Comparison of ENCODE assay signal across 23 cellular contexts in the genomic region with DNA sequence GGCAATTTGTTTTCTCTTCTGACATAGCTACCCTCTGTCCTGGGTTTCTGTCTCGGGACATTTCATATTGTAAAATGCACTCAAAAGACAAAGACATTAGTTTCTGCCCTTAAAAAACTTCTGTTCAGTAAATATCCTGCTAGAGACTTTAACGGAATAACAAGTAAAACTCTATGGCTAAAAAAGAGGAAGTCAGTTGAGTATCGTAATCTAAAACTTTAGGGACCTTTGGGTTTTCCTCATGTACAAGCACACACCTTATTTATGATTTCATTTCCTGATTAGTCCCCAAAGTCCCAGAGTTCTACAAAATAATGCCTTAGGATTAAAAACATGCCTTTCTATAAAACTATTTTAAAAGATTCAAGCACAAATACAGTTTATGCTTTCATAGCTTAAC.
"Had no signal": no experiment of that assay in that cellular context is flagged by ENCODE, and none has a peak within 500 bp of the region (broad histone marks: within the 10 kb centered on the region; RNA-seq: fewer than 3 reads in every experiment).

No MANE protein-coding gene starts in this region.

- DNase-seq: activated CD4-positive, alpha-beta T cell treated with anti-CD3 and anti-CD28 coated beads, Interleukin-2, amount 50 U/mL, for 1 hour; activated CD8-positive, alpha-beta T cell treated with anti-CD3 and anti-CD28 coated beads, Interleukin-2, amount 10 ng/mL, durations not matched to agents 7 days and 5 days; activated effector memory CD4-positive, alpha-beta T cell treated with Interleukin-2 at 50 U/mL for 16 hours; activated naive CD4-positive, alpha-beta T cell treated with Interleukin-2 at 50 U/mL for 16 hours; activated naive CD8-positive, alpha-beta T cell treated with anti-CD3 and anti-CD28 coated beads for 36 hours; activated T-cell treated with anti-CD3 and anti-CD28 coated beads for 4 hours; adrenal gland; aorta; body of pancreas; cerebellar nuclear complex; colonic mucosa; dorsolateral prefrontal cortex; effector memory CD4-positive, alpha-beta T cell; left lung; lower lobe of right lung; mesenchymal stem cell; naive thymus-derived CD8-positive, alpha-beta T cell; occipital lobe; right cardiac atrium; spleen; stimulated activated CD4-positive, alpha-beta T cell treated with anti-CD3 and anti-CD28 coated beads, Interleukin-2, amount 100 ng/mL, for 48 hours; stimulated activated naive CD4-positive, alpha-beta T cell treated with Interleukin-2 at 50 U/mL for 16 hours; T-helper 9 cell had no signal
